11 cellular contexts compared by ENCODE assay signal in the genomic region with DNA sequence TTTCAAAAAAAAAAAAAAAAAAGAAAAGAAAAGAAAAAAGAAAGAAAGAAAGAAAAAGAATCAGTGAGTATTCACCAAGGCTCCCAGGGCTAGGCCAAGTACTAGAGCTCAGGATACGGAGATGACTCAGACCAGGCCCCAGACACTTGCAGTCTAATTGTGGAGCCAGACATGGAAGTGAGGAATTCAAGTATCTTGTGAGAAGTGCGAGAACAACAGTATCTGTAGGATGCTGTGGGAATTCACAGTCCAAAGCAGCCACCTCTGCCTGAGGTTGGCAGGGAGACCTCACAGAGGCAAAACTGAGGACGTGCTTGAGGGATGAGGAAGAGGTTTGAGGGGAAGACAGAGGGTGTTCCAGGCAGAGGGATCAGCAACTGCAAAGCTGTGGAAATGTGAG. TPM values are rescaled to one million over a fixed set of nuclear protein-coding genes. Genes with fewer than 3 reads are reported as not detected.
DNase-seq lines count a peak whose midpoint lies in the region; ATAC-seq, FAIRE-seq and TF ChIP-seq lines count a peak whose summit lies in the region.
"Had no signal": no experiment of that assay in that cellular context is flagged by ENCODE, and none has a peak within 500 bp of the region (broad histone marks: within the 10 kb centered on the region; RNA-seq: fewer than 3 reads in every experiment).

No MANE protein-coding gene starts in this region.

- intact Hi-C loops in CD8-positive, alpha-beta T cell (cut with DNase I, micrococcal nuclease) = no loop called here

- ATAC-seq in CD8-positive, alpha-beta T cell = no peak
- no peak for ATAC-seq in HG02970 (IDR thresholded peaks at IDR 0.05; ENCODE audit: low FRiP score, unreplicated experiment)

- no peaks in the 10 kb centered on the region for H3K9me3 ChIP-seq in CD8-positive, alpha-beta T cell (ENCODE audit: low read length)
- no peaks in the 10 kb centered on the region for H3K9me3 ChIP-seq in Karpas-422 (ENCODE audit: low read length)
- H3K9me3 ChIP-seq: thyroid gland had no signal

- no peaks in the 10 kb centered on the region for H3K27me3 Mint-ChIP-seq in CD8-positive, alpha-beta T cell (ENCODE audit: low read depth)
- H3K27me3 Mint-ChIP-seq in mesothelial cell of epicardium (ENCODE audit: low read depth) = no peaks in the 10 kb centered on the region

- H3K4me1 ChIP-seq in CD8-positive, alpha-beta T cell (ENCODE audit: insufficient read depth, low read length) = peaks cover 6% of the 10 kb centered on the region
- peaks cover 31% of the 10 kb centered on the region for H3K4me1 ChIP-seq in Karpas-422 (ENCODE audit: low read length)

- POLR2A ChIA-PET in CD8-positive, alpha-beta T cell (lab: Charles Lee) = no interaction called here

- H3K4me3 ChIP-seq in CD8-positive, alpha-beta T cell (ENCODE audit: low read depth, low read length) = no peak overlapping the region
- no peak overlapping the region for H3K4me3 ChIP-seq in Karpas-422 (ENCODE audit: low read length)
- H3K4me3 ChIP-seq: thyroid gland had no signal

- no peaks in the 10 kb centered on the region for H3K9me3 Mint-ChIP-seq in CD8-positive, alpha-beta T cell
- no peaks in the 10 kb centered on the region for H3K9me3 Mint-ChIP-seq in mesothelial cell of epicardium

- no peak overlapping the region for H3K4me2 ChIP-seq in Karpas-422 (ENCODE audit: low read depth, low read length, poor library complexity, severe bottlenecking)

- 0 out of 2 replicates have a peak, but pooled peaks cover 3% of the 10 kb centered on the region for H3K79me2 ChIP-seq in Karpas-422 (ENCODE audit: low read length)

- FAIRE-seq in D721Med (lab: Jason Lieb, UNC) = no peak

- no peak for TF ChIP-seq CTCF in CD8-positive, alpha-beta T cell (IDR thresholded peaks at IDR 0.05)
- TF ChIP-seq CTCF in mesothelial cell of epicardium (IDR thresholded peaks at IDR 0.05; ENCODE audit: unreplicated experiment) (no peak), D721Med (IDR thresholded peaks at IDR 0.05; ENCODE audit: insufficient read depth, missing control alignments) (no peak)

- H3K27ac ChIP-seq in CD8-positive, alpha-beta T cell (ENCODE audit: low read depth, low read length) = no peak overlapping the region
- no peak overlapping the region for H3K27ac ChIP-seq in Karpas-422 (ENCODE audit: low read length)
- H3K27ac ChIP-seq: thyroid gland had no signal

- H4K20me1 ChIP-seq in Karpas-422 (ENCODE audit: insufficient read depth, low read depth, low read length) = no peaks in the 10 kb centered on the region

- H3K36me3 Mint-ChIP-seq in CD8-positive, alpha-beta T cell = no peaks in the 10 kb centered on the region
- no peaks in the 10 kb centered on the region for H3K36me3 Mint-ChIP-seq in mesothelial cell of epicardium

- peaks cover 17% of the 10 kb centered on the region for H3K4me1 Mint-ChIP-seq in CD8-positive, alpha-beta T cell (ENCODE audit: low read depth)
- peaks cover 17% of the 10 kb centered on the region for H3K4me1 Mint-ChIP-seq in mesothelial cell of epicardium

- H3K9ac ChIP-seq in Karpas-422 (ENCODE audit: low read length) = 0 out of 2 replicates have a peak overlapping the region, but pooled peaks have one; percentile 20

- no peaks in the 10 kb centered on the region for H3K27me3 ChIP-seq in CD8-positive, alpha-beta T cell (ENCODE audit: insufficient read depth, low read length)
- H3K27me3 ChIP-seq in Karpas-422 (ENCODE audit: low read length) = no peaks in the 10 kb centered on the region
- H3K27me3 ChIP-seq: thyroid gland had no signal

- no peak for DNase-seq in CD8-positive, alpha-beta T cell
- no peak for DNase-seq in Karpas-422
- peak; percentile 68 for DNase-seq in amniotic epithelial cell (ENCODE audit: low read depth)
- DNase-seq in mesothelial cell of epicardium (ENCODE audit: low spot score in 2 of 2, unreplicated experiment in 2 of 2) = no peak
- DNase-seq in globus pallidus (ENCODE audit: low spot score) = no peak
- no peak for DNase-seq in D721Med (ENCODE audit: insufficient read length, low spot score)
- DNase-seq in NCI-H187 (lab: John Stamatoyannopoulos, UW) = no peak
- DNase-seq: activated CD4-positive, alpha-beta T cell treated with anti-CD3 and anti-CD28 coated beads, Interleukin-2, amount 50 U/mL, for 1 hour; effector CD4-positive, alpha-beta T cell; thyroid gland had no signal

- no peak overlapping the region for H3K27ac Mint-ChIP-seq in CD8-positive, alpha-beta T cell
- peak overlapping the region; percentile 75 for H3K27ac Mint-ChIP-seq in mesothelial cell of epicardium

- H3K9me2 ChIP-seq in Karpas-422 (replicated peaks; ENCODE audit: insufficient read depth, low read length) = no peaks in the 10 kb centered on the region

- H2AFZ ChIP-seq in Karpas-422 (ENCODE audit: low read length) = no peak overlapping the region

- H3K36me3 ChIP-seq in CD8-positive, alpha-beta T cell (ENCODE audit: insufficient read depth, low read length) = no peaks in the 10 kb centered on the region
- H3K36me3 ChIP-seq in Karpas-422 (ENCODE audit: insufficient read depth, low read length) = no peaks in the 10 kb centered on the region
- H3K36me3 ChIP-seq: thyroid gland had no signal

- peak overlapping the region; percentile 53 for H3K4me3 Mint-ChIP-seq in CD8-positive, alpha-beta T cell
- H3K4me3 Mint-ChIP-seq in mesothelial cell of epicardium = peak overlapping the region; percentile 59

- CTCF ChIA-PET in CD8-positive, alpha-beta T cell (lab: Charles Lee) = no interaction called here

RNA-seq across cellular contexts. Expression of a gene that starts 14.0 kb away (rescaled TPM):
- 100 to 1,000 TPM; 339 to 359 TPM for total RNA-seq in CD8-positive, alpha-beta T cell
- 1,486 and 1,797 TPM in 2 replicates for total RNA-seq in Karpas-422 (2014; rRNA removed; shearing (Covaris generic); ENCODE audit: low replicate concordance)
- 613 to 624 TPM (median 618 TPM) in 3 replicates for total RNA-seq in mesothelial cell of epicardium

RNA-seq across cellular contexts. Expression of a gene that starts 20.4 kb away (rescaled TPM):
- under 1 TPM in 1 of 2 experiments, not detected in 1; 0.19 TPM for total RNA-seq in CD8-positive, alpha-beta T cell
- total RNA-seq in Karpas-422 (2014; rRNA removed; shearing (Covaris generic); ENCODE audit: low replicate concordance) = 1.0 TPM in 1 of 2 replicates, not detected in the other
- total RNA-seq in mesothelial cell of epicardium = 0.55 to 1.1 TPM (median 0.72 TPM) in 3 replicates

RNA-seq across cellular contexts. Expression of a gene that starts 24.3 kb away (rescaled TPM):
- 10 to 100 TPM; 89.4 to 97.4 TPM for total RNA-seq in CD8-positive, alpha-beta T cell
- total RNA-seq in Karpas-422 (2014; rRNA removed; shearing (Covaris generic); ENCODE audit: low replicate concordance) = 103 and 154 TPM in 2 replicates
- 102 to 107 TPM (median 105 TPM) in 3 replicates for total RNA-seq in mesothelial cell of epicardium

RNA-seq across cellular contexts. Expression of a gene that starts 28.5 kb away (rescaled TPM):
- total RNA-seq in CD8-positive, alpha-beta T cell = not detected
- not detected in 2 replicates for total RNA-seq in Karpas-422 (2014; rRNA removed; shearing (Covaris generic); ENCODE audit: low replicate concordance)
- not detected in 3 replicates for total RNA-seq in mesothelial cell of epicardium
- total RNA-seq: thyroid gland had no signal

RNA-seq across cellular contexts. Expression of a gene that starts 40.2 kb away (rescaled TPM):
- total RNA-seq in CD8-positive, alpha-beta T cell = under 1 TPM; 0.16 to 0.22 TPM
- total RNA-seq in Karpas-422 (2014; rRNA removed; shearing (Covaris generic); ENCODE audit: low replicate concordance) = 1.8 and 2.1 TPM in 2 replicates
- total RNA-seq in mesothelial cell of epicardium = 2.3 to 2.7 TPM (median 2.4 TPM) in 3 replicates
